ENCODE assay signal across 8 cellular contexts in genomic region chr11:65425971-65426838, GRCh38. TPM values are rescaled to one million over a fixed set of nuclear protein-coding genes. Genes with fewer than 3 reads are reported as not detected.
A peak's percentile ranks its signal among the peaks of the same experiment; 100 is the strongest.
DNase-seq lines count a peak whose midpoint lies in the region; ATAC-seq and TF ChIP-seq lines count a peak whose summit lies in the region.

No MANE protein-coding gene starts in this region.

- TF ChIP-seq EP300 in upper lobe of left lung (IDR thresholded peaks at IDR 0.05): peak in 3 of 4 donors; percentile 18 to 87 (median 62)

- DNase-seq in BE2C (no peak), RWPE1 (ENCODE audit: low spot score) (no peak), cerebellar cortex (ENCODE audit: low spot score) (peak; percentile 66), medulla oblongata (ENCODE audit: extremely low spot score) (peak; percentile 81), upper lobe of left lung (peak in 1 of 2 donors; percentile 21), NCI-H2081 (lab: John Stamatoyannopoulos, UW) (no peak)

- POLR2A ChIA-PET in RWPE1 (lab: Yijun Ruan, JAX; ENCODE audit: low non-redundant PET): no interaction called here

- H3K27me3 ChIP-seq in BE2C: peaks cover 3% of the 10 kb centered on the region
- no peaks in the 10 kb centered on the region for H3K27me3 ChIP-seq in upper lobe of left lung

- WGBS in upper lobe of left lung, 2 donors: 1% methylated on average over 9 of the region's 9 CpGs

- no peaks in the 10 kb centered on the region for H3K9me3 ChIP-seq in BE2C
- no peaks in the 10 kb centered on the region for H3K9me3 ChIP-seq in upper lobe of left lung

- H3K36me3 ChIP-seq in BE2C (peaks cover 43% of the 10 kb centered on the region), upper lobe of left lung (peaks cover 0 to 58% (median 8%) of the 10 kb centered on the region in 4 donors)

- peak overlapping the region; percentile 92 for H3K27ac ChIP-seq in RWPE1
- peak overlapping the region; percentile 97 to 100 (median 100) for H3K27ac ChIP-seq in upper lobe of left lung

- peak; percentile 21 for ATAC-seq in GM21576 (IDR thresholded peaks at IDR 0.05; ENCODE audit: unreplicated experiment)
- ATAC-seq in upper lobe of left lung (ENCODE audit: low FRiP score in 2 of 2): no peak
- ATAC-seq in HG02970 (IDR thresholded peaks at IDR 0.05; ENCODE audit: low FRiP score, unreplicated experiment): no peak

- TF ChIP-seq POLR2A in upper lobe of left lung (IDR thresholded peaks at IDR 0.05): peak in 3 of 4 donors; percentile 31 to 65 (median 37)

- CTCF ChIA-PET in RWPE1 (lab: Yijun Ruan, JAX): no interaction called here

- H3K4me1 ChIP-seq in BE2C (peaks cover 4% of the 10 kb centered on the region), upper lobe of left lung (peaks cover 20 to 51% (median 37%) of the 10 kb centered on the region in 4 donors)

- H3K4me3 ChIP-seq in BE2C (ENCODE audit: low read depth, low read length): peak overlapping the region; percentile 88
- H3K4me3 ChIP-seq in upper lobe of left lung: peak overlapping the region; percentile 66 to 93 (median 74)

- TF ChIP-seq CTCF in BE2C (IDR thresholded peaks at IDR 0.05; ENCODE audit: low read depth, low read length) (no peak), RWPE1 (conservative IDR thresholded peaks at IDR 0.05; ENCODE audit: low read depth) (no peak), upper lobe of left lung (IDR thresholded peaks at IDR 0.05) (no peak)

RNA-seq across cellular contexts. Expression of gene NEAT1, which starts 3.6 kb away (rescaled TPM):
- polyA plus RNA-seq in BE2C (2012; ENCODE audit: insufficient read depth, insufficient read length, low read depth): 301 TPM
- total RNA-seq in upper lobe of left lung: 1,000 to 10,000 TPM in 3 of 6 donors, 100 to 1,000 TPM in 3; 245 to 3,084 (median 1,019) TPM

RNA-seq across cellular contexts. Expression of gene FRMD8, which starts 39.8 kb away (rescaled TPM):
- polyA plus RNA-seq in BE2C (2012; ENCODE audit: insufficient read depth, insufficient read length, low read depth): 12.5 TPM
- total RNA-seq in upper lobe of left lung: 10 to 100 TPM; 31.4 to 77.5 (median 45.8) TPM

RNA-seq across cellular contexts. Expression of gene SLC25A45, which starts 43.8 kb away (rescaled TPM):
- polyA plus RNA-seq in BE2C (2012; ENCODE audit: insufficient read depth, insufficient read length, low read depth): 2.7 TPM
- 10 to 100 TPM in 4 of 6 donors, 1 to 10 TPM in 2; 5.5 to 40.8 (median 19.4) TPM for total RNA-seq in upper lobe of left lung

Comparison
In these comparisons a context has a peak if more than half of its experiments do, and no peak if none do; other contexts are left out.
1. DNase-seq: peak in cerebellar cortex (single experiment) and medulla oblongata (single experiment); none in BE2C (single experiment), RWPE1 (single experiment) and NCI-H2081 (0 of 2).